Comparison of ENCODE assay signal across 20 cellular contexts in the genomic region with DNA sequence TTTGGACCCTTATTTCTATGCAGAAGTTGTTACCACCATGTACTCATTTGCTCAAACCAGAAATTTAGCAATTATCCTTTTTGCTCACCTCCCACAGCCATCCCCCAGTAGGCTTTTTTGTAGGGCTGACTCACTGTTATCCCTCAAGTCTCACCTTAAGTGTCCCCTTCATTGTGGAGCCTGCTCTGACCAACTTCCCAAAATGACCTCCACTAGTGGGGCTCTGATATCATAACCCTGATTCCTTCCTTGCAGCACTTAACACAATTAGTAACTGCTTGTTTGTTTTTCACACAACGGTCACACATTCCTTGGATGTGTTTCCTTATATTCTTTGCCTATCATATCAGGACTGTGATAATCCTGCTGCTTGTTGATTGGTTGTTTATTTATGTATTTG.
"Had no signal": no experiment of that assay in that cellular context is flagged by ENCODE, and none has a peak within 500 bp of the region (broad histone marks: within the 10 kb centered on the region; RNA-seq: fewer than 3 reads in every experiment).

No MANE protein-coding gene starts in this region.

- H3K9me3 Mint-ChIP-seq: IgD-negative memory B cell had no signal

- H3K27me3 Mint-ChIP-seq: IgD-negative memory B cell had no signal

- ATAC-seq: K562, SK-N-SH treated with all-trans-retinoic acid at 6 μM for 48 hours had no signal

- H3K4me1 ChIP-seq: SJCRH30 had no signal

- H3K36me3 ChIP-seq: SJCRH30 had no signal

- H3K27ac ChIP-seq: HL-60, KMS-11, SJCRH30 had no signal

- H3K4me3 Mint-ChIP-seq: IgD-negative memory B cell had no signal

- H3K9me3 ChIP-seq: SJCRH30 had no signal

- DNase-seq: Kasumi-1, MM.1S, NCI-H1092 treated with DMSO at 0.1 percent for 48 hours, NCI-H1436 treated with DMSO at 0.1 percent for 48 hours, NCI-H1694, NCI-H187 treated with DMSO at 0.1 percent for 48 hours, NCI-H2029 treated with DMSO at 0.1 percent for 48 hours, NCI-H345, NCI-H446 treated with DMSO at 0.1 percent for 48 hours, NCI-H524, NCI-H526 treated with DMSO at 0.1 percent for 48 hours, NCI-H748 treated with DMSO at 0.1 percent for 48 hours, RPMI8226, SHP77 treated with DMSO at 0.1 percent for 48 hours, SJCRH30 had no signal

- H3K27me3 ChIP-seq: SJCRH30 had no signal

- H3K27ac Mint-ChIP-seq: IgD-negative memory B cell had no signal

- H3K4me3 ChIP-seq: K562, SJCRH30 had no signal
